2 cellular contexts compared by ENCODE assay signal in the genomic region with DNA sequence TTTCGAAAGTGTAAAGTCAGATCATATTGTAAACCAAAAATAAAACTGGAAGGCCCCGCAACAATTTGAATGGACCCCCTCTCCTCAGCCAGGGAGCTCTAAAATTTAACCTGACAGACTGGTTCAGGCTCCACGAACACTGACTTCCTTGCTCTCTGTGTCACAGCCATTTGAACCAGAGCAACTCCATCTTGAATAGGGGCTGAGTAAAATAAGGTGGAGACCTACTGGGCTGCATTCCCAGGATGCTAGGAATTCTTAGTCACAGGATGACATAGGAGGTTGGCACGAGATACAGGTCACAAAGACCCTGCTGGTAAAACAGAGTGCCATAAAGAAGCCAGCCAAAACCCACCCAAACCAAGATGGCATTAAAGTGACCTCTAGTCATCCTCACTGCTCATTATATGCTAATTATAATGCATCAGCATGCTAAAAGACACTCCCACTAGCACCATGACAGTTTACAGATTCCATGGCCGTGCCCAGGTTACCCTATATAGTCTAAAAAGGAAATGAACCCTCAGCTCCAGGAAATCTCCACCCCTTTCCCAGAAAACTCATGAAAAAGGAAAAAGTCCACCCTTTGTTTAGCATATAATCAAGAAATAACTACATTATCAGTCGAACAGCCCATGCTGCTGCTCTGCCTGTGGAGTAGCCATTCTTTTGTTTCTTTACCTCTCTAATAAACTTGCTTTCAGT.
TF ChIP-seq lines count a peak whose summit lies in the region.

No MANE protein-coding gene starts in this region.

TF ChIP-seq in Ishikawa, 13 proteins besides CTCF, POLR2A, EP300 and RAD21:
- TF ChIP-seq TEAD4 (IDR thresholded peaks at IDR 0.05) (peak; percentile 29; the same call in 1 of the 2 replicates), YY1 (IDR thresholded peaks at IDR 0.05; ENCODE audit: low read depth) (no peak), ZBTB7A (IDR thresholded peaks at IDR 0.05; ENCODE audit: low read depth) (no peak), FOXM1 (IDR thresholded peaks at IDR 0.05; ENCODE audit: borderline replicate concordance, low read depth) (no peak), CEBPB (IDR thresholded peaks at IDR 0.05) (no peak), CREB1 (IDR thresholded peaks at IDR 0.05; ENCODE audit: low read depth) (no peak)
- TF ChIP-seq, protein P1, sequence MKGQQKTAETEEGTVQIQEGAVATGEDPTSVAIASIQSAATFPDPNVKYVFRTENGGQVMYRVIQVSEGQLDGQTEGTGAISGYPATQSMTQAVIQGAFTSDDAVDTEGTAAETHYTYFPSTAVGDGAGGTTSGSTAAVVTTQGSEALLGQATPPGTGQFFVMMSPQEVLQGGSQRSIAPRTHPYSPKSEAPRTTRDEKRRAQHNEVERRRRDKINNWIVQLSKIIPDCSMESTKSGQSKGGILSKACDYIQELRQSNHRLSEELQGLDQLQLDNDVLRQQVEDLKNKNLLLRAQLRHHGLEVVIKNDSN (IDR thresholded peaks at IDR 0.05): no peak
- TF ChIP-seq, protein P2, sequence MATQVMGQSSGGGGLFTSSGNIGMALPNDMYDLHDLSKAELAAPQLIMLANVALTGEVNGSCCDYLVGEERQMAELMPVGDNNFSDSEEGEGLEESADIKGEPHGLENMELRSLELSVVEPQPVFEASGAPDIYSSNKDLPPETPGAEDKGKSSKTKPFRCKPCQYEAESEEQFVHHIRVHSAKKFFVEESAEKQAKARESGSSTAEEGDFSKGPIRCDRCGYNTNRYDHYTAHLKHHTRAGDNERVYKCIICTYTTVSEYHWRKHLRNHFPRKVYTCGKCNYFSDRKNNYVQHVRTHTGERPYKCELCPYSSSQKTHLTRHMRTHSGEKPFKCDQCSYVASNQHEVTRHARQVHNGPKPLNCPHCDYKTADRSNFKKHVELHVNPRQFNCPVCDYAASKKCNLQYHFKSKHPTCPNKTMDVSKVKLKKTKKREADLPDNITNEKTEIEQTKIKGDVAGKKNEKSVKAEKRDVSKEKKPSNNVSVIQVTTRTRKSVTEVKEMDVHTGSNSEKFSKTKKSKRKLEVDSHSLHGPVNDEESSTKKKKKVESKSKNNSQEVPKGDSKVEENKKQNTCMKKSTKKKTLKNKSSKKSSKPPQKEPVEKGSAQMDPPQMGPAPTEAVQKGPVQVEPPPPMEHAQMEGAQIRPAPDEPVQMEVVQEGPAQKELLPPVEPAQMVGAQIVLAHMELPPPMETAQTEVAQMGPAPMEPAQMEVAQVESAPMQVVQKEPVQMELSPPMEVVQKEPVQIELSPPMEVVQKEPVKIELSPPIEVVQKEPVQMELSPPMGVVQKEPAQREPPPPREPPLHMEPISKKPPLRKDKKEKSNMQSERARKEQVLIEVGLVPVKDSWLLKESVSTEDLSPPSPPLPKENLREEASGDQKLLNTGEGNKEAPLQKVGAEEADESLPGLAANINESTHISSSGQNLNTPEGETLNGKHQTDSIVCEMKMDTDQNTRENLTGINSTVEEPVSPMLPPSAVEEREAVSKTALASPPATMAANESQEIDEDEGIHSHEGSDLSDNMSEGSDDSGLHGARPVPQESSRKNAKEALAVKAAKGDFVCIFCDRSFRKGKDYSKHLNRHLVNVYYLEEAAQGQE (IDR thresholded peaks at IDR 0.05; ENCODE audit: low read depth): no peak

TF ChIP-seq in K562, 482 proteins besides CTCF, POLR2A, EP300 and RAD21 (continues in another document):
- TF ChIP-seq TCF3 (CRISPR knock-in tag; IDR thresholded peaks at IDR 0.05) (no peak), NFIX (CRISPR knock-in tag; IDR thresholded peaks at IDR 0.05; ENCODE audit: low read depth) (no peak), ZNF140 (CRISPR knock-in tag; IDR thresholded peaks at IDR 0.05) (no peak), ERF (CRISPR knock-in tag; IDR thresholded peaks at IDR 0.05) (0 out of 2 replicates have a peak, but pooled peaks have one; percentile 47), NCOA6 (IDR thresholded peaks at IDR 0.05) (no peak), ILK (tag; IDR thresholded peaks at IDR 0.05; ENCODE audit: borderline replicate concordance, low read depth) (no peak), TEAD2 (tag; IDR thresholded peaks at IDR 0.05) (0 out of 2 replicates have a peak, but pooled peaks have one; percentile 25), FOXJ3 (CRISPR knock-in tag; IDR thresholded peaks at IDR 0.05) (no peak), E2F3 (CRISPR knock-in tag; IDR thresholded peaks at IDR 0.05) (no peak), RAD51 (IDR thresholded peaks at IDR 0.05; ENCODE audit: borderline replicate concordance, low read depth) (no peak), RFX7 (CRISPR knock-in tag; IDR thresholded peaks at IDR 0.05) (no peak), ZNF76 (CRISPR knock-in tag; IDR thresholded peaks at IDR 0.05; ENCODE audit: borderline replicate concordance) (0 out of 2 replicates have a peak, but pooled peaks have one; percentile 81), ELF1 (tag; IDR thresholded peaks at IDR 0.05) (no peak), IFI16 (CRISPR knock-in tag; IDR thresholded peaks at IDR 0.05) (no peak), PTTG1 (tag; IDR thresholded peaks at IDR 0.05; ENCODE audit: low read depth) (0 out of 2 replicates have a peak, but pooled peaks have one; percentile 32), ZNF644 (tag; IDR thresholded peaks at IDR 0.05; ENCODE audit: low read depth) (no peak), GTF2E2 (tag; IDR thresholded peaks at IDR 0.05) (no peak), ELF4 (CRISPR knock-in tag; IDR thresholded peaks at IDR 0.05) (no peak), NCOA2 (IDR thresholded peaks at IDR 0.05; ENCODE audit: partially characterized antibody in 2 of 2) (no peak), TAF7 (tag; IDR thresholded peaks at IDR 0.05) (no peak), MEF2D (tag; conservative IDR thresholded peaks at IDR 0.05; ENCODE audit: low read depth) (peak; percentile 65)
- TF ChIP-seq, protein P3, sequence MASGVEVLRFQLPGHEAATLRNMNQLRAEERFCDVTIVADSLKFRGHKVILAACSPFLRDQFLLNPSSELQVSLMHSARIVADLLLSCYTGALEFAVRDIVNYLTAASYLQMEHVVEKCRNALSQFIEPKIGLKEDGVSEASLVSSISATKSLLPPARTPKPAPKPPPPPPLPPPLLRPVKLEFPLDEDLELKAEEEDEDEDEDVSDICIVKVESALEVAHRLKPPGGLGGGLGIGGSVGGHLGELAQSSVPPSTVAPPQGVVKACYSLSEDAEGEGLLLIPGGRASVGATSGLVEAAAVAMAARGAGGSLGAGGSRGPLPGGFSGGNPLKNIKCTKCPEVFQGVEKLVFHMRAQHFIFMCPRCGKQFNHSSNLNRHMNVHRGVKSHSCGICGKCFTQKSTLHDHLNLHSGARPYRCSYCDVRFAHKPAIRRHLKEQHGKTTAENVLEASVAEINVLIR (CRISPR knock-in tag; IDR thresholded peaks at IDR 0.05): peak; percentile 29; the same call in 1 of the 2 replicates
- TF ChIP-seq, protein P4, sequence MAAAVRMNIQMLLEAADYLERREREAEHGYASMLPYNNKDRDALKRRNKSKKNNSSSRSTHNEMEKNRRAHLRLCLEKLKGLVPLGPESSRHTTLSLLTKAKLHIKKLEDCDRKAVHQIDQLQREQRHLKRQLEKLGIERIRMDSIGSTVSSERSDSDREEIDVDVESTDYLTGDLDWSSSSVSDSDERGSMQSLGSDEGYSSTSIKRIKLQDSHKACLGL (CRISPR knock-in tag; IDR thresholded peaks at IDR 0.05; ENCODE audit: borderline replicate concordance, poor library complexity, severe bottlenecking): no peak
- TF ChIP-seq, protein P5, sequence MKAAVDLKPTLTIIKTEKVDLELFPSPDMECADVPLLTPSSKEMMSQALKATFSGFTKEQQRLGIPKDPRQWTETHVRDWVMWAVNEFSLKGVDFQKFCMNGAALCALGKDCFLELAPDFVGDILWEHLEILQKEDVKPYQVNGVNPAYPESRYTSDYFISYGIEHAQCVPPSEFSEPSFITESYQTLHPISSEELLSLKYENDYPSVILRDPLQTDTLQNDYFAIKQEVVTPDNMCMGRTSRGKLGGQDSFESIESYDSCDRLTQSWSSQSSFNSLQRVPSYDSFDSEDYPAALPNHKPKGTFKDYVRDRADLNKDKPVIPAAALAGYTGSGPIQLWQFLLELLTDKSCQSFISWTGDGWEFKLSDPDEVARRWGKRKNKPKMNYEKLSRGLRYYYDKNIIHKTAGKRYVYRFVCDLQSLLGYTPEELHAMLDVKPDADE (conservative IDR thresholded peaks at IDR 0.05; ENCODE audit: control insufficient read depth, low read depth, low read length): no peak
- TF ChIP-seq, protein P6, sequence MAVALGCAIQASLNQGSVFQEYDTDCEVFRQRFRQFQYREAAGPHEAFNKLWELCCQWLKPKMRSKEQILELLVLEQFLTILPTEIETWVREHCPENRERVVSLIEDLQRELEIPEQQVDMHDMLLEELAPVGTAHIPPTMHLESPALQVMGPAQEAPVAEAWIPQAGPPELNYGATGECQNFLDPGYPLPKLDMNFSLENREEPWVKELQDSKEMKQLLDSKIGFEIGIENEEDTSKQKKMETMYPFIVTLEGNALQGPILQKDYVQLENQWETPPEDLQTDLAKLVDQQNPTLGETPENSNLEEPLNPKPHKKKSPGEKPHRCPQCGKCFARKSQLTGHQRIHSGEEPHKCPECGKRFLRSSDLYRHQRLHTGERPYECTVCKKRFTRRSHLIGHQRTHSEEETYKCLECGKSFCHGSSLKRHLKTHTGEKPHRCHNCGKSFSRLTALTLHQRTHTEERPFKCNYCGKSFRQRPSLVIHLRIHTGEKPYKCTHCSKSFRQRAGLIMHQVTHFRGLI (CRISPR knock-in tag; IDR thresholded peaks at IDR 0.05): no peak
- TF ChIP-seq, protein P7, sequence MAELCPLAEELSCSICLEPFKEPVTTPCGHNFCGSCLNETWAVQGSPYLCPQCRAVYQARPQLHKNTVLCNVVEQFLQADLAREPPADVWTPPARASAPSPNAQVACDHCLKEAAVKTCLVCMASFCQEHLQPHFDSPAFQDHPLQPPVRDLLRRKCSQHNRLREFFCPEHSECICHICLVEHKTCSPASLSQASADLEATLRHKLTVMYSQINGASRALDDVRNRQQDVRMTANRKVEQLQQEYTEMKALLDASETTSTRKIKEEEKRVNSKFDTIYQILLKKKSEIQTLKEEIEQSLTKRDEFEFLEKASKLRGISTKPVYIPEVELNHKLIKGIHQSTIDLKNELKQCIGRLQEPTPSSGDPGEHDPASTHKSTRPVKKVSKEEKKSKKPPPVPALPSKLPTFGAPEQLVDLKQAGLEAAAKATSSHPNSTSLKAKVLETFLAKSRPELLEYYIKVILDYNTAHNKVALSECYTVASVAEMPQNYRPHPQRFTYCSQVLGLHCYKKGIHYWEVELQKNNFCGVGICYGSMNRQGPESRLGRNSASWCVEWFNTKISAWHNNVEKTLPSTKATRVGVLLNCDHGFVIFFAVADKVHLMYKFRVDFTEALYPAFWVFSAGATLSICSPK (IDR thresholded peaks at IDR 0.05; ENCODE audit: borderline replicate concordance): no peak
- TF ChIP-seq, protein P8, sequence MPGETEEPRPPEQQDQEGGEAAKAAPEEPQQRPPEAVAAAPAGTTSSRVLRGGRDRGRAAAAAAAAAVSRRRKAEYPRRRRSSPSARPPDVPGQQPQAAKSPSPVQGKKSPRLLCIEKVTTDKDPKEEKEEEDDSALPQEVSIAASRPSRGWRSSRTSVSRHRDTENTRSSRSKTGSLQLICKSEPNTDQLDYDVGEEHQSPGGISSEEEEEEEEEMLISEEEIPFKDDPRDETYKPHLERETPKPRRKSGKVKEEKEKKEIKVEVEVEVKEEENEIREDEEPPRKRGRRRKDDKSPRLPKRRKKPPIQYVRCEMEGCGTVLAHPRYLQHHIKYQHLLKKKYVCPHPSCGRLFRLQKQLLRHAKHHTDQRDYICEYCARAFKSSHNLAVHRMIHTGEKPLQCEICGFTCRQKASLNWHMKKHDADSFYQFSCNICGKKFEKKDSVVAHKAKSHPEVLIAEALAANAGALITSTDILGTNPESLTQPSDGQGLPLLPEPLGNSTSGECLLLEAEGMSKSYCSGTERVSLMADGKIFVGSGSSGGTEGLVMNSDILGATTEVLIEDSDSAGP (CRISPR knock-in tag; IDR thresholded peaks at IDR 0.05): no peak
- TF ChIP-seq, protein P9, sequence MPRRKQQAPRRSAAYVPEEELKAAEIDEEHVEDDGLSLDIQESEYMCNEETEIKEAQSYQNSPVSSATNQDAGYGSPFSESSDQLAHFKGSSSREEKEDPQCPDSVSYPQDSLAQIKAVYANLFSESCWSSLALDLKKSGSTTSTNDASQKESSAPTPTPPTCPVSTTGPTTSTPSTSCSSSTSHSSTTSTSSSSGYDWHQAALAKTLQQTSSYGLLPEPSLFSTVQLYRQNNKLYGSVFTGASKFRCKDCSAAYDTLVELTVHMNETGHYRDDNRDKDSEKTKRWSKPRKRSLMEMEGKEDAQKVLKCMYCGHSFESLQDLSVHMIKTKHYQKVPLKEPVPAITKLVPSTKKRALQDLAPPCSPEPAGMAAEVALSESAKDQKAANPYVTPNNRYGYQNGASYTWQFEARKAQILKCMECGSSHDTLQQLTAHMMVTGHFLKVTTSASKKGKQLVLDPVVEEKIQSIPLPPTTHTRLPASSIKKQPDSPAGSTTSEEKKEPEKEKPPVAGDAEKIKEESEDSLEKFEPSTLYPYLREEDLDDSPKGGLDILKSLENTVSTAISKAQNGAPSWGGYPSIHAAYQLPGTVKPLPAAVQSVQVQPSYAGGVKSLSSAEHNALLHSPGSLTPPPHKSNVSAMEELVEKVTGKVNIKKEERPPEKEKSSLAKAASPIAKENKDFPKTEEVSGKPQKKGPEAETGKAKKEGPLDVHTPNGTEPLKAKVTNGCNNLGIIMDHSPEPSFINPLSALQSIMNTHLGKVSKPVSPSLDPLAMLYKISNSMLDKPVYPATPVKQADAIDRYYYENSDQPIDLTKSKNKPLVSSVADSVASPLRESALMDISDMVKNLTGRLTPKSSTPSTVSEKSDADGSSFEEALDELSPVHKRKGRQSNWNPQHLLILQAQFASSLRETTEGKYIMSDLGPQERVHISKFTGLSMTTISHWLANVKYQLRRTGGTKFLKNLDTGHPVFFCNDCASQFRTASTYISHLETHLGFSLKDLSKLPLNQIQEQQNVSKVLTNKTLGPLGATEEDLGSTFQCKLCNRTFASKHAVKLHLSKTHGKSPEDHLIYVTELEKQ (CRISPR knock-in tag; IDR thresholded peaks at IDR 0.05): peak; percentile 84
- TF ChIP-seq, protein P10, sequence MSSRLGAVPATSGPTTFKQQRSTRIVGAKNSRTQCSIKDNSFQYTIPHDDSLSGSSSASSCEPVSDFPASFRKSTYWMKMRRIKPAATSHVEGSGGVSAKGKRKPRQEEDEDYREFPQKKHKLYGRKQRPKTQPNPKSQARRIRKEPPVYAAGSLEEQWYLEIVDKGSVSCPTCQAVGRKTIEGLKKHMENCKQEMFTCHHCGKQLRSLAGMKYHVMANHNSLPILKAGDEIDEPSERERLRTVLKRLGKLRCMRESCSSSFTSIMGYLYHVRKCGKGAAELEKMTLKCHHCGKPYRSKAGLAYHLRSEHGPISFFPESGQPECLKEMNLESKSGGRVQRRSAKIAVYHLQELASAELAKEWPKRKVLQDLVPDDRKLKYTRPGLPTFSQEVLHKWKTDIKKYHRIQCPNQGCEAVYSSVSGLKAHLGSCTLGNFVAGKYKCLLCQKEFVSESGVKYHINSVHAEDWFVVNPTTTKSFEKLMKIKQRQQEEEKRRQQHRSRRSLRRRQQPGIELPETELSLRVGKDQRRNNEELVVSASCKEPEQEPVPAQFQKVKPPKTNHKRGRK (tag; IDR thresholded peaks at IDR 0.05): no peak
